ENCODE assay signal across 9 cellular contexts in the genomic region with DNA sequence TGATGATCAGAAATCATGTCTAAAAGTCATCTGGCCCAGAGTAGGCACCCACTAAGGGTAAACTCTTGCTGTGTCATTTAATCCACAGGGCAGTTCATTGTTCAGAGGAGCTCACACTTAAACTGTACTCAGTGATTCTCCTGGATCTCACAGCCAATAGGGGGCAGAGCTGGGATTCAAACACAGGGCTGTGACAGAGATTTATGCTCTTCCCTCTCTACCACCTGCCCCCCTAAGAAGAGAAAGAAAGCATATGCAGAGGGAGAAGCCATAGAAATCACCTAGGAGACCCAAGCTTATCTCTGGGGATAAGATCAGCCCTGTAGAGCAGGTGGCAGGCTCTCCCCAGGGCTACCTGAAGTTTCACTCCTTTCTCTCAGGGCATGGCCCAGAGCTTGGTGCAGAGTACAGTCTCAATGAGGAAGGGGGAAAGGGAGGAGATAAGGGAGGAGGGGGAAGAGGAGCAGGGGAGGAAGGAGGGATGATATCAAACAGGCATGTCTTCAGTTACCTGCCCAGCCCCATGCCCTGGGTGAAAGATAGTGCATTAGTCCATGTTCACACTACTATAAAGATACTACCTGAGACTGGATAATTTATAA. TPM values are rescaled to one million over a fixed set of nuclear protein-coding genes. Genes with fewer than 3 reads are reported as not detected.
DNase-seq lines count a peak whose midpoint lies in the region; ATAC-seq and TF ChIP-seq lines count a peak whose summit lies in the region.
"Had no signal": no experiment of that assay in that cellular context is flagged by ENCODE, and none has a peak within 500 bp of the region (broad histone marks: within the 10 kb centered on the region; RNA-seq: fewer than 3 reads in every experiment).

No MANE protein-coding gene starts in this region.

- H4K20me1 ChIP-seq in OCI-LY1 (ENCODE audit: insufficient read depth, low read length), result no peaks in the 10 kb centered on the region

- H3K9ac ChIP-seq in OCI-LY1 (ENCODE audit: low read length), result no peak overlapping the region

- no peaks in the 10 kb centered on the region for H3F3A ChIP-seq in OCI-LY1 (ENCODE audit: insufficient read depth, low read length)

- TF ChIP-seq CTCF in left ventricle myocardium inferior (IDR thresholded peaks at IDR 0.05; ENCODE audit: borderline replicate concordance) (peak; percentile 39), OCI-LY1 (IDR thresholded peaks at IDR 0.05; ENCODE audit: low read length) (peak; percentile 32; the same call in 1 of the 2 replicates), foreskin fibroblast (IDR thresholded peaks at IDR 0.05; ENCODE audit: low read depth, low read length) (peak; percentile 19), type B pancreatic cell (conservative IDR thresholded peaks at IDR 0.05) (peak; percentile 52), RWPE1 (conservative IDR thresholded peaks at IDR 0.05; ENCODE audit: low read depth) (no peak; the same call in 1 of the 2 replicates)

- H3K27me3 ChIP-seq in left ventricle myocardium inferior (ENCODE audit: low read depth) (peaks cover 26% of the 10 kb centered on the region), OCI-LY1 (ENCODE audit: insufficient read depth, low read length) (no peaks in the 10 kb centered on the region)

- H3K4me2 ChIP-seq in OCI-LY1 (ENCODE audit: low read length), result no peak overlapping the region

- H3K4me3 ChIP-seq in left ventricle myocardium inferior (no peak overlapping the region), OCI-LY1 (ENCODE audit: low read depth, low read length, poor library complexity, severe bottlenecking) (no peak overlapping the region), foreskin fibroblast (ENCODE audit: low read depth in 1 of 2, low read length in 2 of 2) (no peak overlapping the region)

- H3K36me3 ChIP-seq in left ventricle myocardium inferior (no peaks in the 10 kb centered on the region), OCI-LY1 (ENCODE audit: insufficient read depth, low read length) (no peaks in the 10 kb centered on the region)

- H3K4me1 Mint-ChIP-seq in type B pancreatic cell (ENCODE audit: unreplicated experiment), result peaks cover 23% of the 10 kb centered on the region
- H3K4me1 Mint-ChIP-seq: activated B cell treated with CpG ODN at 0.5 μM for 24 hours had no signal

- no peak overlapping the region for H3K4me3 Mint-ChIP-seq in type B pancreatic cell
- H3K4me3 Mint-ChIP-seq: activated B cell treated with CpG ODN at 0.5 μM for 24 hours had no signal

- no peaks in the 10 kb centered on the region for H3K79me2 ChIP-seq in OCI-LY1 (ENCODE audit: insufficient read depth, low read length)

- H3K9me3 ChIP-seq in left ventricle myocardium inferior (replicated peaks) (no peaks in the 10 kb centered on the region), OCI-LY1 (ENCODE audit: low read length) (no peaks in the 10 kb centered on the region)

- intact Hi-C loops in left ventricle myocardium inferior (cut with micrococcal nuclease) (no loop called here), left cardiac atrium (cut with DNase I) (no loop called here)

- H3K4me1 ChIP-seq in left ventricle myocardium inferior (no peaks in the 10 kb centered on the region), OCI-LY1 (ENCODE audit: insufficient read depth, low read length, severe bottlenecking) (no peaks in the 10 kb centered on the region)

- no peak for ATAC-seq in left cardiac atrium
- no peak for ATAC-seq in HG02763 (IDR thresholded peaks at IDR 0.05; ENCODE audit: unreplicated experiment)

- H3K27ac ChIP-seq in left ventricle myocardium inferior (replicated peaks) (no peak overlapping the region), OCI-LY1 (ENCODE audit: low read depth, low read length, poor library complexity, severe bottlenecking) (no peak overlapping the region), RWPE1 (no peak overlapping the region)

- POLR2A ChIA-PET in RWPE1 (lab: Yijun Ruan, JAX; ENCODE audit: low non-redundant PET), result no interaction called here

- no peak for DNase-seq in left ventricle myocardium inferior
- no peak for DNase-seq in left cardiac atrium
- DNase-seq in foreskin fibroblast, result no peak
- no peak for DNase-seq in type B pancreatic cell (ENCODE audit: extremely low spot score, unreplicated experiment)
- no peak for DNase-seq in DMS153 (lab: John Stamatoyannopoulos, UW)
- DNase-seq in RWPE1 (ENCODE audit: low spot score), result no peak
- DNase-seq: activated B cell treated with CpG ODN at 0.5 μM for 24 hours had no signal

- no peaks in the 10 kb centered on the region for H3K9me3 Mint-ChIP-seq in type B pancreatic cell
- H3K9me3 Mint-ChIP-seq: activated B cell treated with CpG ODN at 0.5 μM for 24 hours had no signal

- H2AFZ ChIP-seq in OCI-LY1 (ENCODE audit: low read length), result no peak overlapping the region

- no peak overlapping the region for H3K27ac Mint-ChIP-seq in type B pancreatic cell
- H3K27ac Mint-ChIP-seq: activated B cell treated with CpG ODN at 0.5 μM for 24 hours had no signal

- CTCF ChIA-PET in RWPE1 (lab: Yijun Ruan, JAX), result interaction anchor here (0.6 to 1.0 kb wide), 2 partner anchors 12 to 60 kb away, joined by 3 read pairs; no protein-coding TSS in a partner anchor

- H3K9me2 ChIP-seq in OCI-LY1 (ENCODE audit: low read depth, low read length), result no peaks in the 10 kb centered on the region

- H3K36me3 Mint-ChIP-seq in type B pancreatic cell, result peaks cover under 1% of the 10 kb centered on the region

- H3K27me3 Mint-ChIP-seq in type B pancreatic cell, result peaks cover 6% of the 10 kb centered on the region

RNA-seq across cellular contexts. Expression of gene ADPGK, which starts 51.8 kb away (rescaled TPM):
- total RNA-seq in left ventricle myocardium inferior, result 9.1 TPM
- total RNA-seq in left cardiac atrium, result 10 to 100 TPM; 18.0 to 18.2 TPM
- 46.9 and 52.6 TPM in 2 replicates for total RNA-seq in type B pancreatic cell (ENCODE audit: low replicate concordance)
